1 cellular context compared by ENCODE assay signal in genomic region chr12:6201775-6202292, GRCh38.
TF ChIP-seq lines count a peak whose summit lies in the region.

No MANE protein-coding gene starts in this region.

TF ChIP-seq in H1, 55 proteins besides CTCF, POLR2A, EP300 and RAD21:
- TF ChIP-seq SRF (IDR thresholded peaks at IDR 0.05; ENCODE audit: low read depth, low read length), result no peak
- no peak for TF ChIP-seq TAF7 (optimal IDR thresholded peaks at IDR 0.05; ENCODE audit: borderline replicate concordance, low read depth, low read length)
- no peak for TF ChIP-seq RNF2 (IDR thresholded peaks at IDR 0.05; ENCODE audit: borderline replicate concordance, low read depth, low read length, missing control alignments, poor library complexity, severe bottlenecking)
- no peak for TF ChIP-seq RFX5 (IDR thresholded peaks at IDR 0.05; ENCODE audit: borderline replicate concordance, low read depth, low read length)
- no peak for TF ChIP-seq SIX5 (IDR thresholded peaks at IDR 0.05; ENCODE audit: low read depth, low read length)
